23 cellular contexts compared by ENCODE assay signal in genomic region chr6:157161912-157162311, GRCh38.
DNase-seq lines count a peak whose midpoint lies in the region; ATAC-seq, FAIRE-seq and TF ChIP-seq lines count a peak whose summit lies in the region.
"Had no signal": no experiment of that assay in that cellular context is flagged by ENCODE, and none has a peak within 500 bp of the region (broad histone marks: within the 10 kb centered on the region; RNA-seq: fewer than 3 reads in every experiment).

No MANE protein-coding gene starts in this region.

- H3K9ac ChIP-seq in K562 (ENCODE audit: insufficient read depth in 1 of 2, low read depth in 2 of 2, low read length in 2 of 2) = no peak overlapping the region

- BruUV-seq in K562 (replicated peaks; lab: Mats Ljungman, UMichigan) = no TSS peak

- H3K27ac Mint-ChIP-seq in nephron (peak overlapping the region; percentile 63 to 88 (median 74)), type B pancreatic cell (peak overlapping the region; percentile 24)
- H3K27ac Mint-ChIP-seq: CD14-positive monocyte; CD8-positive, alpha-beta T cell; HFFc6 had no signal

- TF ChIP-seq CTCF in cardiac muscle cell (IDR thresholded peaks at IDR 0.05; ENCODE audit: low read depth, low read length) = no peak
- TF ChIP-seq CTCF in heart left ventricle (IDR thresholded peaks at IDR 0.05) = no peak
- TF ChIP-seq CTCF in K562 (IDR thresholded peaks at IDR 0.05 in 2 of 3, conservative IDR thresholded peaks at IDR 0.05 in 1 of 3; ENCODE audit: insufficient read depth in 2 of 3, low read depth in 1 of 3, low read length in 3 of 3) = no peak
- TF ChIP-seq CTCF in nephron (IDR thresholded peaks at IDR 0.05; ENCODE audit: unreplicated experiment in 3 of 3) = no peak
- no peak for TF ChIP-seq CTCF in type B pancreatic cell (conservative IDR thresholded peaks at IDR 0.05)
- TF ChIP-seq CTCF in thyroid gland (IDR thresholded peaks at IDR 0.05) = no peak
- TF ChIP-seq CTCF in prostate gland (IDR thresholded peaks at IDR 0.05) = no peak
- TF ChIP-seq CTCF in esophagus squamous epithelium (IDR thresholded peaks at IDR 0.05) = no peak

- H3K4me3 ChIP-seq in cardiac muscle cell (no peak overlapping the region), heart left ventricle (no peak overlapping the region), K562 (no peak overlapping the region), thyroid gland (replicated peaks in 1 of 3) (no peak overlapping the region), prostate gland (no peak overlapping the region), esophagus squamous epithelium (no peak overlapping the region)

- intact Hi-C loops in heart left ventricle (cut with DNase I) = no loop called here
- intact Hi-C loops in K562 (cut with micrococcal nuclease) = no loop called here
- intact Hi-C loops in thyroid gland (cut with DNase I) = no loop called here
- intact Hi-C loops in prostate gland (cut with DNase I) = no loop called here
- intact Hi-C loops in esophagus squamous epithelium (cut with DNase I) = no loop called here

- H3K9me1 ChIP-seq in K562 (ENCODE audit: control insufficient read depth, insufficient read depth, low read length) = no peaks in the 10 kb centered on the region

- H3K4me2 ChIP-seq in K562 (ENCODE audit: insufficient read depth, low read length) = no peak overlapping the region

- no peak overlapping the region for H2AFZ ChIP-seq in K562 (ENCODE audit: low read depth, low read length)

- H3K36me3 ChIP-seq in cardiac muscle cell = no peaks in the 10 kb centered on the region
- peaks cover 0 to 25% (median 3%) of the 10 kb centered on the region in 9 donors for H3K36me3 ChIP-seq in heart left ventricle
- H3K36me3 ChIP-seq in K562 (ENCODE audit: control insufficient read depth, insufficient read depth, low read length) = peaks cover 5% of the 10 kb centered on the region; the same call in 2 of the 3 replicates
- peaks cover 2 to 5% of the 10 kb centered on the region in 2 donors for H3K36me3 ChIP-seq in thyroid gland
- no peaks in the 10 kb centered on the region for H3K36me3 ChIP-seq in prostate gland
- peaks cover 1 to 62% (median 3%) of the 10 kb centered on the region in 3 donors for H3K36me3 ChIP-seq in esophagus squamous epithelium

- 70 to 73% (median 71%) methylated on average over 4 of the region's 4 CpGs for WGBS in heart left ventricle, 4 donors
- 61% methylated on average over 4 of the region's 4 CpGs for WGBS in K562 (ENCODE audit: insufficient coverage, low coverage, missing lambda C conversion rate)
- WGBS in thyroid gland, 2 donors = 90 to 91% methylated on average over 4 of the region's 4 CpGs
- WGBS in prostate gland = 70% methylated on average over 4 of the region's 4 CpGs
- 90 to 92% methylated on average over 4 of the region's 4 CpGs for whole genome bisulfite sequencing in esophagus squamous epithelium, 2 donors

- H3K9me3 ChIP-seq in cardiac muscle cell (ENCODE audit: low read depth) (no peaks in the 10 kb centered on the region), heart left ventricle (no peaks in the 10 kb centered on the region), K562 (replicated peaks; ENCODE audit: control insufficient read depth, insufficient read depth, low read depth, low read length) (no peaks in the 10 kb centered on the region), thyroid gland (no peaks in the 10 kb centered on the region), prostate gland (no peaks in the 10 kb centered on the region), esophagus squamous epithelium (no peaks in the 10 kb centered on the region)
- H3K9me3 ChIP-seq: BE2C had no signal

- in situ Hi-C loops in K562 (cut with MboI) = no loop called here

- POLR2A ChIA-PET in K562 (lab: Yijun Ruan, JAX) = no interaction called here

- no peak for TF ChIP-seq EP300 in K562 (IDR thresholded peaks at IDR 0.05; ENCODE audit: low read length)

- H3K27me3 ChIP-seq in cardiac muscle cell (no peaks in the 10 kb centered on the region), heart left ventricle (no peaks in the 10 kb centered on the region), K562 (ENCODE audit: control insufficient read depth in 2 of 2, insufficient read depth in 2 of 2, low read length in 2 of 2) (no peaks in the 10 kb centered on the region), thyroid gland (no peaks in the 10 kb centered on the region), prostate gland (replicated peaks; ENCODE audit: insufficient read depth) (no peaks in the 10 kb centered on the region), esophagus squamous epithelium (no peaks in the 10 kb centered on the region)
- H3K27me3 ChIP-seq: BE2C had no signal

- 0 out of 2 replicates have a peak, but pooled peaks cover 5% of the 10 kb centered on the region for H4K20me1 ChIP-seq in K562 (replicated peaks; ENCODE audit: control insufficient read depth, insufficient read depth, low read length)

- no peak for TF ChIP-seq POLR2A in heart left ventricle (IDR thresholded peaks at IDR 0.05)
- TF ChIP-seq POLR2A in K562 (conservative IDR thresholded peaks at IDR 0.05) = no peak
- no peak for TF ChIP-seq POLR2A in thyroid gland (IDR thresholded peaks at IDR 0.05)
- no peak for TF ChIP-seq POLR2A in prostate gland (IDR thresholded peaks at IDR 0.05)
- TF ChIP-seq POLR2A in esophagus squamous epithelium (IDR thresholded peaks at IDR 0.05) = no peak

- peak; percentile 49 for FAIRE-seq in K562 (lab: Jason Lieb, UNC)
- FAIRE-seq: D721Med, G401.6, GM12891, H1, HepG2 had no signal

- H3K27ac ChIP-seq in cardiac muscle cell (peak overlapping the region; percentile 39), heart left ventricle (no peak overlapping the region), K562 (ENCODE audit: extremely low read depth, low read depth, low read length) (no peak overlapping the region), thyroid gland (no peak overlapping the region), prostate gland (no peak overlapping the region), esophagus squamous epithelium (no peak overlapping the region)

- ATAC-seq in heart left ventricle = no peak
- ATAC-seq in K562 = no peak
- ATAC-seq: CD8-positive, alpha-beta T cell; HepG2 had no signal

- H3K4me1 Mint-ChIP-seq in nephron (peaks cover 34% of the 10 kb centered on the region), type B pancreatic cell (ENCODE audit: unreplicated experiment) (peaks cover 15% of the 10 kb centered on the region)
- H3K4me1 Mint-ChIP-seq: CD14-positive monocyte had no signal

- CTCF ChIA-PET in K562 (lab: Yijun Ruan, JAX; ENCODE audit: low intra/inter-chr PET ratio) = interaction anchor here (0.6 kb wide), 1 partner anchor 664 kb away, joined by 4 read pairs; no protein-coding TSS in a partner anchor

- H3K27me3 Mint-ChIP-seq in nephron (ENCODE audit: low read depth) (peaks cover 4% of the 10 kb centered on the region), type B pancreatic cell (no peaks in the 10 kb centered on the region)

- no peak for DNase-seq in cardiac muscle cell (ENCODE audit: low read depth in 1 of 2, low spot score in 1 of 2)
- no peak for DNase-seq in heart left ventricle
- DNase-seq in K562 (ENCODE audit: extremely low read depth in 1 of 4, low spot score in 3 of 4) = no peak
- DNase-seq in type B pancreatic cell (ENCODE audit: extremely low spot score, unreplicated experiment) = no peak
- DNase-seq in thyroid gland = no peak
- DNase-seq in prostate gland (ENCODE audit: low spot score) = no peak
- DNase-seq in esophagus squamous epithelium (lab: John Stamatoyannopoulos, UW) = no peak
- DNase-seq: ACHN; BE2C; CD8-positive, alpha-beta T cell; COR-L47; DMS153; DMS79 treated with DMSO at 0.1 percent for 48 hours; EL; HCEC 1CT; HFFc6 had no signal

- H3K9me3 Mint-ChIP-seq in nephron (no peaks in the 10 kb centered on the region), type B pancreatic cell (no peaks in the 10 kb centered on the region)
- H3K9me3 Mint-ChIP-seq: CD14-positive monocyte; CD8-positive, alpha-beta T cell; HFFc6 had no signal

- H3K4me1 ChIP-seq in cardiac muscle cell (ENCODE audit: low read depth) = peaks cover 39% of the 10 kb centered on the region
- peaks cover 0 to 16% (median 0%) of the 10 kb centered on the region in 12 donors for H3K4me1 ChIP-seq in heart left ventricle
- H3K4me1 ChIP-seq in K562 (replicated peaks in 1 of 2; ENCODE audit: control insufficient read depth in 2 of 2, insufficient read depth in 2 of 2, low read length in 2 of 2) = 0 out of 5 replicates have a peak, but pooled peaks cover 0 to 1% of the 10 kb centered on the region in 2 experiments
- no peaks in the 10 kb centered on the region for H3K4me1 ChIP-seq in thyroid gland
- H3K4me1 ChIP-seq in prostate gland (replicated peaks) = no peaks in the 10 kb centered on the region
- H3K4me1 ChIP-seq in esophagus squamous epithelium = no peaks in the 10 kb centered on the region

- TF ChIP-seq RAD21 in K562 (CRISPR knock-in tag; conservative IDR thresholded peaks at IDR 0.05 in 1 of 2, IDR thresholded peaks at IDR 0.05 in 1 of 2) = no peak

- no peaks in the 10 kb centered on the region for H3K79me2 ChIP-seq in K562 (ENCODE audit: control insufficient read depth, insufficient read depth, low read length)

- peak overlapping the region in 1 of 3 experiments; percentile 19 for H3K4me3 Mint-ChIP-seq in nephron
- no peak overlapping the region for H3K4me3 Mint-ChIP-seq in type B pancreatic cell
- H3K4me3 Mint-ChIP-seq: CD14-positive monocyte; CD8-positive, alpha-beta T cell; HFFc6 had no signal

- H3K36me3 Mint-ChIP-seq in nephron (ENCODE audit: low read depth) (peaks cover 27% of the 10 kb centered on the region), type B pancreatic cell (peaks cover 11% of the 10 kb centered on the region)

TF ChIP-seq in K562, 482 proteins besides CTCF, POLR2A, EP300 and RAD21 (continues in another document):
- TF ChIP-seq ZC3H11A (IDR thresholded peaks at IDR 0.05; ENCODE audit: low read depth, low read length) (no peak), PYGO2 (tag; IDR thresholded peaks at IDR 0.05) (no peak), NCOA1 (IDR thresholded peaks at IDR 0.05; ENCODE audit: low read depth) (no peak), POU5F1 (IDR thresholded peaks at IDR 0.05; ENCODE audit: borderline replicate concordance, low read depth, low read length, partially characterized antibody) (no peak)
